In the genomic region with DNA sequence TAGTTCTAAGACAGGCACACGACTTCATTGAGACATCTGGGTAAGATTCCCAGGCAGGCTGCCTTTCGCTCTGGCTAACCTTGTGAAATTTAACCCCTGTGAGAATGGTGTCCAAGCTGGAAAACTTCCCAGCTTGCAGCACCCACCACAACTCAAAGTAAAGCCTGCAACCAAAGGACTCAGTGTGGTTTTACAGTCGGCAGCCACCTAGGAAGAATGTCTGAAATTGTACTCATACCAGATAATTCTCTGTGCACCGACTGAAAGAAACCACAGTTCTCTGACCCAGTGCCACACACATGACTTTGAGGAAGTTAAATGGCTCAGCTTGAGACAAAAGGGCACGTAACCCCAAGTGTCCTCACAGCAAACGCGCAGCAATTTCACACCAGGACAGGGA, we compare ENCODE assay signal across 8 cellular contexts.
DNase-seq lines count a peak whose midpoint lies in the region; ATAC-seq, FAIRE-seq and TF ChIP-seq lines count a peak whose summit lies in the region.

No MANE protein-coding gene starts in this region.

- no peaks in the 10 kb centered on the region for H3K9me3 Mint-ChIP-seq in activated T-cell treated with anti-CD3 and anti-CD28 coated beads, Interleukin-2, amount 50 U/mL, for 4 hours

- FAIRE-seq in RCC 7860 (lab: Jason Lieb, UNC), result peak; percentile 99

- DNase-seq in activated T-cell treated with anti-CD3 and anti-CD28 coated beads, Interleukin-2, amount 50 U/mL, for 4 hours, result no peak
- no peak for DNase-seq in activated T-cell treated with anti-CD3 and anti-CD28 coated beads for 4 hours
- peak; percentile 96 for DNase-seq in RCC 7860 (ENCODE audit: low spot score)
- peak; percentile 95 for DNase-seq in fibroblast of pulmonary artery (ENCODE audit: low read depth)
- DNase-seq in neuronal stem cell (ENCODE audit: low spot score), result no peak
- no peak for DNase-seq in left colon
- no peak for DNase-seq in cerebellum (ENCODE audit: low spot score)

- H3K27ac ChIP-seq in rectal smooth muscle tissue (ENCODE audit: low read depth, low read length) (peak overlapping the region; percentile 17), neuronal stem cell (replicated peaks; ENCODE audit: low read length) (no peak overlapping the region)

- no peak overlapping the region for H2AK5ac ChIP-seq in neuronal stem cell (ENCODE audit: low read depth, low read length)

- H3K4me3 Mint-ChIP-seq in activated T-cell treated with anti-CD3 and anti-CD28 coated beads, Interleukin-2, amount 50 U/mL, for 4 hours, result peak overlapping the region; percentile 6

- H3K4me2 ChIP-seq in neuronal stem cell (ENCODE audit: insufficient read depth, low read length, poor library complexity, severe bottlenecking), result no peak overlapping the region

- H3K9ac ChIP-seq in rectal smooth muscle tissue (ENCODE audit: low read length) (no peak overlapping the region), neuronal stem cell (ENCODE audit: low read depth, low read length, poor library complexity) (no peak overlapping the region)

- H4K91ac ChIP-seq in neuronal stem cell (ENCODE audit: low read depth, low read length, poor library complexity), result no peak overlapping the region

- no peak overlapping the region for H4K8ac ChIP-seq in neuronal stem cell (ENCODE audit: low read depth, low read length)

- no peak overlapping the region for H3K14ac ChIP-seq in neuronal stem cell (ENCODE audit: low read length)

- H3K9me3 ChIP-seq in neuronal stem cell (replicated peaks in 1 of 2; ENCODE audit: control insufficient read depth in 2 of 2, insufficient read depth in 1 of 2, low read depth in 1 of 2, low read length in 2 of 2), result no peaks in the 10 kb centered on the region

- H3K36me3 ChIP-seq in rectal smooth muscle tissue (ENCODE audit: control insufficient read depth, insufficient read depth, low read length), result no peaks in the 10 kb centered on the region
- H3K36me3 ChIP-seq in neuronal stem cell (replicated peaks in 1 of 2; ENCODE audit: control insufficient read depth in 2 of 2, insufficient read depth in 2 of 2, low read length in 2 of 2), result peaks cover 2 to 28% of the 10 kb centered on the region in 2 donors

- no peaks in the 10 kb centered on the region for H3K27me3 Mint-ChIP-seq in activated T-cell treated with anti-CD3 and anti-CD28 coated beads, Interleukin-2, amount 50 U/mL, for 4 hours (ENCODE audit: low read depth)

- H3K27me3 ChIP-seq in rectal smooth muscle tissue (ENCODE audit: control insufficient read depth, insufficient read depth, low read length), result no peaks in the 10 kb centered on the region
- H3K27me3 ChIP-seq in neuronal stem cell (ENCODE audit: control insufficient read depth in 3 of 3, insufficient read depth in 3 of 3, low read depth in 1 of 3, low read length in 3 of 3), result no peaks in the 10 kb centered on the region

- H3K4me1 Mint-ChIP-seq in activated T-cell treated with anti-CD3 and anti-CD28 coated beads, Interleukin-2, amount 50 U/mL, for 4 hours (ENCODE audit: low read depth), result peaks cover 83% of the 10 kb centered on the region

- WGBS in neuronal stem cell (ENCODE audit: extremely low coverage in 2 of 2, insufficient read length in 2 of 2, insufficient replicate concordance in 1 of 2), 2 donors, result no CpG with 5 or more reads among the region's 7 CpGs

- H3K4me1 ChIP-seq in rectal smooth muscle tissue (ENCODE audit: control insufficient read depth, insufficient read depth, low read length) (peaks cover 37% of the 10 kb centered on the region), neuronal stem cell (ENCODE audit: control insufficient read depth in 2 of 2, insufficient read depth in 1 of 2, low read depth in 1 of 2, low read length in 2 of 2) (peaks cover 10 to 21% of the 10 kb centered on the region in 2 donors)

- intact Hi-C loops in left colon (cut with DNase I, micrococcal nuclease), result no loop called here

- H2BK5ac ChIP-seq in neuronal stem cell (ENCODE audit: low read length), result no peak overlapping the region

- H3K18ac ChIP-seq in neuronal stem cell (ENCODE audit: low read length), result no peak overlapping the region

- no peak for TF ChIP-seq CTCF in fibroblast of pulmonary artery (IDR thresholded peaks at IDR 0.05; ENCODE audit: low read length, missing control alignments)

- no peak overlapping the region for H2BK12ac ChIP-seq in neuronal stem cell (ENCODE audit: low read length)

- no peak overlapping the region for H3K4ac ChIP-seq in neuronal stem cell (ENCODE audit: low read length)

- peak; percentile 34 to 70 for ATAC-seq in activated T-cell treated with anti-CD3 and anti-CD28 coated beads, Interleukin-2, amount 50 U/mL, for 4 hours
- ATAC-seq in left colon, result no peak

- peaks cover 28% of the 10 kb centered on the region for H3K36me3 Mint-ChIP-seq in activated T-cell treated with anti-CD3 and anti-CD28 coated beads, Interleukin-2, amount 50 U/mL, for 4 hours (ENCODE audit: insufficient read depth)

- H3K23ac ChIP-seq in neuronal stem cell (ENCODE audit: low read depth, low read length, poor library complexity), result no peak overlapping the region

- H3K4me3 ChIP-seq in fibroblast of pulmonary artery (replicated peaks; ENCODE audit: low read depth, low read length) (peak overlapping the region; percentile 50), rectal smooth muscle tissue (ENCODE audit: low read length) (peak overlapping the region; percentile 9), neuronal stem cell (ENCODE audit: low read length in 2 of 2) (no peak overlapping the region)

- peaks cover 2% of the 10 kb centered on the region for H3K79me1 ChIP-seq in neuronal stem cell (ENCODE audit: low read depth, low read length)

- no peak overlapping the region for H2AFZ ChIP-seq in neuronal stem cell (ENCODE audit: low read length)

- no peak overlapping the region for H2BK120ac ChIP-seq in neuronal stem cell (ENCODE audit: low read depth, low read length)

- no peak overlapping the region for H2BK15ac ChIP-seq in neuronal stem cell (ENCODE audit: low read length)

Comparison
In these comparisons a context has a peak if more than half of its experiments do, and no peak if none do; other contexts are left out.
1. DNase-seq: peak in RCC 7860 (single experiment) and fibroblast of pulmonary artery (single experiment); none in activated T-cell treated with anti-CD3 and anti-CD28 coated beads, Interleukin-2, amount 50 U/mL, for 4 hours (single experiment), activated T-cell treated with anti-CD3 and anti-CD28 coated beads for 4 hours (single experiment), neuronal stem cell (single experiment), left colon (0 of 2) and cerebellum (single experiment).
2. H3K4me3 ChIP-seq: peak in fibroblast of pulmonary artery (single experiment) and rectal smooth muscle tissue (single experiment); none in neuronal stem cell (0 of 2).